In the genomic region with DNA sequence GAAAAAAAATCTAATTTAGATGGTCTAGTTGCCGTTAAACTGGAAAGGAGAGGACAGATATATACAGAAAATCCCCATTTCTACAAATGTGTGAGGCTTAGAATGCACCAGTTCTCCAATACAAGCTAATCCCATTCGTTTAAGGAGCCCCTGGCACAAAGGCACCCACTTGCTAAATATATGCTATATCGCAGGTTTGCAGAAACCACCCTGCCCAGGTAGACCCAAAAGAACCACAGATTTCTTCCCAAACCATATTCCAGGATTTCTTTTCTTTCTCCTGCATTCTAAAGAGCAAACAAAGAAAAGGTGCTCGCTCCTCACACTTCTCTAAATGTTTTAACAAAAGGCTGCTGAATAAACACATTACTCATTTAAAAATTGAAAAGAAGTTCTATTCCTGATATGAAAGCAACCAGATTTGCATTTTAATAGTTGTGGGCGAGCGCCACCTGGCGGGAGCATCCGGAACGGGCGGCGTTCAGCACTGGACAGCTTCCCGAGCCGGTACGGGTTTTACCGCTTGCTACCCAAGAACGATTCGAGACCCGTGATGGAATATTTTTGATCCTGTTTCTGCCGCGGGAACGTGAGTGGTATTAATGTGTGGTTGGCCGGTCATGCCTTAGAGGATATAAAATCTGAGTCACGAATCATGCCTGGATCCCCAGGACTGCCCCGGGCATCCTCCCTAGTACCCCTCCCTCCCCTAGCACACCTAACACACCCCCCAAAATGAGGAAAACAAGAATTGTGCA, we compare ENCODE assay signal across 8 cellular contexts. TPM values are rescaled to one million over a fixed set of nuclear protein-coding genes. Genes with fewer than 3 reads are reported as not detected.
DNase-seq lines count a peak whose midpoint lies in the region; ATAC-seq and TF ChIP-seq lines count a peak whose summit lies in the region.

No MANE protein-coding gene starts in this region.

- DNase-seq in DMS53 (lab: John Stamatoyannopoulos, UW): peak; percentile 70
- DNase-seq in Peyer's patch: peak; percentile 31 to 77 (median 76)
- peak; percentile 12 for DNase-seq in activated effector memory CD4-positive, alpha-beta T cell treated with Interleukin-2 at 50 U/mL for 16 hours
- peak in 1 of 2 donors; percentile 31 for DNase-seq in foreskin keratinocyte
- DNase-seq in upper lobe of left lung: peak; percentile 59 to 95

- TF ChIP-seq POLR2A in Peyer's patch (IDR thresholded peaks at IDR 0.05): no peak
- no peak for TF ChIP-seq POLR2A in upper lobe of left lung (IDR thresholded peaks at IDR 0.05)

- no peak for TF ChIP-seq EP300 in upper lobe of left lung (IDR thresholded peaks at IDR 0.05)

- peak; percentile 41 to 77 (median 68) for TF ChIP-seq CTCF in Peyer's patch (IDR thresholded peaks at IDR 0.05)
- TF ChIP-seq CTCF in foreskin keratinocyte (conservative IDR thresholded peaks at IDR 0.05): peak; percentile 91
- peak; percentile 67 for TF ChIP-seq CTCF in neutrophil (IDR thresholded peaks at IDR 0.05)
- peak; percentile 62 to 91 (median 81) for TF ChIP-seq CTCF in upper lobe of left lung (IDR thresholded peaks at IDR 0.05)

- WGBS in upper lobe of left lung, 2 donors: 6% methylated on average over 24 of the region's 24 CpGs

- ATAC-seq in foreskin keratinocyte (peak; percentile 60), upper lobe of left lung (ENCODE audit: low FRiP score in 2 of 2) (peak; percentile 56 to 76), HG02571 (IDR thresholded peaks at IDR 0.05; ENCODE audit: unreplicated experiment) (no peak)

- H3K9me3 ChIP-seq in HUES48 (ENCODE audit: control insufficient read depth, insufficient read depth, low read length): no peaks in the 10 kb centered on the region
- no peaks in the 10 kb centered on the region for H3K9me3 ChIP-seq in Peyer's patch
- H3K9me3 ChIP-seq in neutrophil: no peaks in the 10 kb centered on the region
- no peaks in the 10 kb centered on the region for H3K9me3 ChIP-seq in upper lobe of left lung

- H3K27ac ChIP-seq in HUES48 (ENCODE audit: low read depth, low read length) (no peak overlapping the region), Peyer's patch (no peak overlapping the region), foreskin keratinocyte (no peak overlapping the region), neutrophil (no peak overlapping the region), upper lobe of left lung (no peak overlapping the region)

- H3K36me3 ChIP-seq in HUES48 (ENCODE audit: control insufficient read depth, insufficient read depth, low read length): no peaks in the 10 kb centered on the region
- no peaks in the 10 kb centered on the region for H3K36me3 ChIP-seq in Peyer's patch
- H3K36me3 ChIP-seq in neutrophil: no peaks in the 10 kb centered on the region
- no peaks in the 10 kb centered on the region for H3K36me3 ChIP-seq in upper lobe of left lung

- H3K9ac ChIP-seq in HUES48 (ENCODE audit: low read depth, low read length): no peak overlapping the region

- H3K4me3 ChIP-seq in HUES48 (ENCODE audit: low read depth, low read length) (peak overlapping the region; percentile 70), Peyer's patch (no peak overlapping the region), neutrophil (ENCODE audit: low read depth in 1 of 2, low read length in 1 of 2) (no peak overlapping the region), upper lobe of left lung (no peak overlapping the region)

- H3K4me1 ChIP-seq in HUES48 (ENCODE audit: control insufficient read depth, insufficient read depth, low read length) (peaks cover 11% of the 10 kb centered on the region), Peyer's patch (peaks cover 0 to 13% (median 0%) of the 10 kb centered on the region in 4 donors), foreskin keratinocyte (no peaks in the 10 kb centered on the region), neutrophil (ENCODE audit: control insufficient read depth in 1 of 2, insufficient read depth in 1 of 2, low read depth in 1 of 2, low read length in 1 of 2) (no peaks in the 10 kb centered on the region), upper lobe of left lung (peaks cover 0 to 28% (median 15%) of the 10 kb centered on the region in 4 donors)

- peaks cover 52% of the 10 kb centered on the region for H3K27me3 ChIP-seq in HUES48 (ENCODE audit: control insufficient read depth, insufficient read depth, low read length)
- H3K27me3 ChIP-seq in Peyer's patch: peaks cover 0 to 12% of the 10 kb centered on the region in 2 donors
- H3K27me3 ChIP-seq in foreskin keratinocyte: peaks cover 27% of the 10 kb centered on the region
- H3K27me3 ChIP-seq in neutrophil: peaks cover 73% of the 10 kb centered on the region
- H3K27me3 ChIP-seq in upper lobe of left lung: peaks cover 0 to 25% (median 11%) of the 10 kb centered on the region in 4 donors

RNA-seq across cellular contexts. Expression of a gene that starts 2.1 kb away (rescaled TPM):
- total RNA-seq in Peyer's patch (1 to 10 TPM in 2 of 4 donors, under 1 TPM in 2; 0.67 to 2.5 (median 1.0) TPM), foreskin keratinocyte (not detected in 2 replicates), upper lobe of left lung (1 to 10 TPM in 5 of 6 donors, under 1 TPM in 1; 0.20 to 7.1 (median 3.8) TPM)
- polyA plus RNA-seq in foreskin keratinocyte: not detected in 2 replicates
